Comparison of ENCODE assay signal across 35 cellular contexts in genomic region chr11:115005663-115006062, GRCh38.
"Had no signal": no experiment of that assay in that cellular context is flagged by ENCODE, and none has a peak within 500 bp of the region (broad histone marks: within the 10 kb centered on the region; RNA-seq: fewer than 3 reads in every experiment).

No MANE protein-coding gene starts in this region.

- H3K36me3 ChIP-seq: MG63 had no signal

- DNase-seq: Kasumi-1, MG63, MM.1S, MV-4-11, NCI-H1048, NCI-H1092, NCI-H1092 treated with DMSO at 0.1 percent for 48 hours, NCI-H1105 treated with DMSO at 0.1 percent for 48 hours, NCI-H1417, NCI-H1417 treated with DMSO at 0.1 percent for 48 hours, NCI-H1436, NCI-H1436 treated with DMSO at 0.1 percent for 48 hours, NCI-H146, NCI-H1694, NCI-H1694 treated with DMSO at 0.1 percent for 48 hours, NCI-H187, NCI-H187 treated with DMSO at 0.1 percent for 48 hours, NCI-H1930, NCI-H2029, NCI-H2029 treated with DMSO at 0.1 percent for 48 hours, NCI-H2081, NCI-H2081 treated with DMSO at 0.1 percent for 48 hours, NCI-H2107, NCI-H2171, NCI-H2171 treated with DMSO at 0.1 percent for 48 hours, NCI-H2227 treated with DMSO at 0.1 percent for 48 hours, NCI-H226, NCI-H345, NCI-H446, NCI-H446 treated with DMSO at 0.1 percent for 48 hours, NCI-H510A, NCI-H510A treated with DMSO at 0.1 percent for 48 hours, NCI-H524, NCI-H524 treated with DMSO at 0.1 percent for 48 hours, NCI-H526 had no signal

- H3K27me3 ChIP-seq: MG63 had no signal

- H3K4me3 ChIP-seq: MG63 had no signal

- H3K9me3 ChIP-seq: MG63 had no signal
